In the genomic region with DNA sequence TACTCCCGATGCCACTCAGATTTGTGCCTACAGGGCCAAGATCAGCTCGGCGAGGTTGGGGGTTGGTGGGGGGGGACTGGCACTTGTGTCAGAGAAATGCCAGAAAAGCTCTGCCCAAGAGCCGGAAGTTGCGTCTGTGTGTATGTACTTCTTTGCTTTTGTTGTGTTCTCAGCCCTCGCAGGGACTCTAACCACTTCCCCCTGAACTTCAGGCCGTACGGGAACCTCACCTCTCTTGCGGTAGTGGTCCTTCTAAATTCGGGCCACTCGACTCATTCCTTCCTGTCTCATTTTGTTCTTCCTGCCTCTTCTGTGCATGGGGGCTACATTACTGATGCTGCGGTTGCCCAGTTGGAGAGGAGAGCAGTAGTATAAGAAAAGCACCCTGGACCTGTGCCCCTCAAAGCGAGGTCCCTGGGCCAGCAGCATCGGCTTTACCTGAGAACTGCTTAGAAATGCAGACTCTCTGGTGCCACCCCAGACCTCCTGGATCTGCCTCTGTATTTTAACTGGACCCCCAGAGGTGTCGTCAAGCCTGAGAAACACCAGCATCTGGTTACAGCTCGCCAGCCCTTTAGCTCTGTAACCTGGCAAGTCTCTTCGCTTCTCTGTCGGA, we compare ENCODE assay signal across 8 cellular contexts.
DNase-seq lines count a peak whose midpoint lies in the region; ATAC-seq, FAIRE-seq and TF ChIP-seq lines count a peak whose summit lies in the region.

No MANE protein-coding gene starts in this region.

- H3K9me3 Mint-ChIP-seq in activated CD8-positive, alpha-beta T cell treated with anti-CD3 and anti-CD28 coated beads, Interleukin-2, amount 10 ng/mL, durations not matched to agents 7 days and 5 days (ENCODE audit: insufficient read depth) = peaks cover 4% of the 10 kb centered on the region

- TF ChIP-seq CTCF in D721Med (IDR thresholded peaks at IDR 0.05; ENCODE audit: insufficient read depth, missing control alignments) = no peak

- H3K4me3 Mint-ChIP-seq in activated CD8-positive, alpha-beta T cell treated with anti-CD3 and anti-CD28 coated beads, Interleukin-2, amount 10 ng/mL, durations not matched to agents 7 days and 5 days = peak overlapping the region; percentile 48

- POLR2A ChIA-PET in activated CD8-positive, alpha-beta T cell treated with anti-CD3 and anti-CD28 coated beads, Interleukin-2, amount 10 ng/mL, durations not matched to agents 7 days and 5 days (lab: Charles Lee) = no interaction called here

- peak; percentile 90 for ATAC-seq in HG03175 (IDR thresholded peaks at IDR 0.05; ENCODE audit: unreplicated experiment)
- peak; percentile 91 for ATAC-seq in activated CD8-positive, alpha-beta T cell treated with anti-CD3 and anti-CD28 coated beads, Interleukin-2, amount 10 ng/mL, durations not matched to agents 7 days and 5 days

- peaks cover 44% of the 10 kb centered on the region for H3K4me1 Mint-ChIP-seq in activated CD8-positive, alpha-beta T cell treated with anti-CD3 and anti-CD28 coated beads, Interleukin-2, amount 10 ng/mL, durations not matched to agents 7 days and 5 days (ENCODE audit: low read depth)

- FAIRE-seq in D721Med (lab: Jason Lieb, UNC) = no peak

- peaks cover 8% of the 10 kb centered on the region for H3K36me3 Mint-ChIP-seq in activated CD8-positive, alpha-beta T cell treated with anti-CD3 and anti-CD28 coated beads, Interleukin-2, amount 10 ng/mL, durations not matched to agents 7 days and 5 days (ENCODE audit: low read depth)

- DNase-seq in GM19238 (ENCODE audit: insufficient read length, low spot score) (peak; percentile 18), mucosa of gallbladder (ENCODE audit: low spot score) (peak; percentile 29), AG20443 (ENCODE audit: low spot score) (no peak), NCI-H146 (lab: John Stamatoyannopoulos, UW) (no peak), cortex of kidney (lab: John Stamatoyannopoulos, UW) (no peak), D721Med (ENCODE audit: insufficient read length, low spot score) (no peak)
- DNase-seq in activated CD8-positive, alpha-beta T cell treated with anti-CD3 and anti-CD28 coated beads, Interleukin-2, amount 10 ng/mL, durations not matched to agents 7 days and 5 days = peak; percentile 76

- no peaks in the 10 kb centered on the region for H3K27me3 Mint-ChIP-seq in activated CD8-positive, alpha-beta T cell treated with anti-CD3 and anti-CD28 coated beads, Interleukin-2, amount 10 ng/mL, durations not matched to agents 7 days and 5 days (ENCODE audit: low read depth)

- CTCF ChIA-PET in activated CD8-positive, alpha-beta T cell treated with anti-CD3 and anti-CD28 coated beads, Interleukin-2, amount 10 ng/mL, durations not matched to agents 7 days and 5 days (lab: Charles Lee) = no interaction called here

- H3K27ac Mint-ChIP-seq in activated CD8-positive, alpha-beta T cell treated with anti-CD3 and anti-CD28 coated beads, Interleukin-2, amount 10 ng/mL, durations not matched to agents 7 days and 5 days = peak overlapping the region; percentile 90

Comparison
In these comparisons a context has a peak if more than half of its experiments do, and no peak if none do; other contexts are left out.
1. DNase-seq: peak in GM19238 (single experiment), activated CD8-positive, alpha-beta T cell treated with anti-CD3 and anti-CD28 coated beads, Interleukin-2, amount 10 ng/mL, durations not matched to agents 7 days and 5 days (single experiment) and mucosa of gallbladder (single experiment); none in AG20443 (single experiment), NCI-H146 (single experiment), cortex of kidney (single experiment) and D721Med (single experiment).